ENCODE assay signal across 20 cellular contexts in genomic region chr12:89779090-89779489, GRCh38.
"Had no signal": no experiment of that assay in that cellular context is flagged by ENCODE, and none has a peak within 500 bp of the region (broad histone marks: within the 10 kb centered on the region; RNA-seq: fewer than 3 reads in every experiment).

No MANE protein-coding gene starts in this region.

- H3K27me3 ChIP-seq: ascending aorta, esophagus muscularis mucosa, sigmoid colon, spleen, tibial artery had no signal

- H3K36me3 ChIP-seq: ascending aorta, esophagus muscularis mucosa, sigmoid colon, spleen, tibial artery, WERI-Rb-1 had no signal

- H3K4me1 ChIP-seq: ascending aorta, tibial artery had no signal

- DNase-seq: activated CD4-positive, alpha-beta T cell treated with anti-CD3 and anti-CD28 coated beads for 1 hour; activated CD8-positive, alpha-beta memory T cell treated with anti-CD3 and anti-CD28 coated beads for 24 hours; activated CD8-positive, alpha-beta memory T cell treated with anti-CD3 and anti-CD28 coated beads, Interleukin-2, amount 50 U/mL, for 48 hours; activated effector memory CD4-positive, alpha-beta T cell treated with Interleukin-2 at 50 U/mL for 16 hours; activated naive CD4-positive, alpha-beta T cell treated with anti-CD3 and anti-CD28 coated beads, Interleukin-2, amount 10 ng/mL, durations not matched to agents 7 days and 5 days; activated naive CD8-positive, alpha-beta T cell treated with anti-CD3 and anti-CD28 coated beads, Interleukin-2, amount 50 U/mL, for 24 hours; activated T-cell treated with anti-CD3 and anti-CD28 coated beads, Interleukin-2, amount 50 U/mL, for 48 hours; midbrain; nephron progenitor cell; nucleus accumbens; sigmoid colon; spleen; stimulated activated naive CD4-positive, alpha-beta T cell treated with Interleukin-2 at 50 U/mL for 16 hours; substantia nigra; tibial artery; WERI-Rb-1 had no signal

- H3K9me3 ChIP-seq: ascending aorta, esophagus muscularis mucosa, sigmoid colon, spleen, tibial artery had no signal

- ATAC-seq: activated naive CD8-positive, alpha-beta T cell treated with anti-CD3 and anti-CD28 coated beads, Interleukin-2, amount 50 U/mL, for 24 hours had no signal

- H3K4me3 ChIP-seq: ascending aorta, coronary artery, esophagus muscularis mucosa, lung, sigmoid colon, spleen, tibial artery had no signal

- H3K27ac ChIP-seq: ascending aorta, coronary artery, esophagus muscularis mucosa, sigmoid colon, spleen, tibial artery, WERI-Rb-1 had no signal
